9 cellular contexts compared by ENCODE assay signal in the genomic region with DNA sequence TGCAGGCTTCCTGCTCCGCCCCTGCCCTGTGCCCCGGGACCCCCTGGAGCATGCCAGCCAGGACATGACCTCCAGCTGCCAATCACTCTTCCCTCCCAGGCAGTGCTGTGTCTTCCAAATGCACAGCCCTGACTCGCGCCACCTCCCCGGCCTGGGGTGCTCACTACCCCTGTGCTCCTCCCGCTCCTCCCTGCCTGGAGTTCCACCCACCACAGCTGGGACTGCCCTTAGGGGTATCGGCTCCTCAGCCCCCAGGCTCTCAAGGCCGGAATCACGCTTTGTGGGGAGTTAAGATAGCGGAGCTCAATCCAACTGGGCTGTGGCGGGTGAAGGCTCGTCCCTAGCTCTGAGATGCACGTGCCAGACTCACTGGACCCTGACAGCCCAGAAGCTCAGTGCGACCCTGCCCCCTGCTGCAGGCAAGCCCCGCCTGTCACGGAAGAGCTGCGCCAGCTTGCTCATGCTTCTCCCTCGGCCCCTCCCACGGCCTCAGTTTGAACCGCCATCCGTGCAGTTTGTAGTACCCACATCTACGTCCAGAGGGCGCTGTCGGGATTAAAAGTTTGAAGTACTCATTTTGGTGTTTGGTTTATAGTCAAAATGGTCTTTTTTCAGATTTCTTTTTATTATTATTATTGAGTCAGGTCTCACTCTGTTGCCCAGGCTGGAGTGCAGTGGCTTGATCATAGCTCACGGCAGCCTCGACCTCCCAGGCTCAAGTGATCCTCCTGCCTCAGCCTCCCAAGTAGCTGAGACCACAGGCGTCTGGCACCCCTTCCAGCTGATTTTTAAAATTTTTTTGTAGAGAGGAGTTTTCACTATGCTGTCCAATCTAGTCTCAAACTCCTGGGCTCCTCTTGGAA.
DNase-seq lines count a peak whose midpoint lies in the region; ATAC-seq and TF ChIP-seq lines count a peak whose summit lies in the region.
"Had no signal": no experiment of that assay in that cellular context is flagged by ENCODE, and none has a peak within 500 bp of the region (broad histone marks: within the 10 kb centered on the region; RNA-seq: fewer than 3 reads in every experiment).

No MANE protein-coding gene starts in this region.

- H3K27me3 Mint-ChIP-seq in naive thymus-derived CD4-positive, alpha-beta T cell, result peaks cover 14 to 43% (median 18%) of the 10 kb centered on the region in 5 donors
- H3K27me3 Mint-ChIP-seq in stimulated activated naive CD8-positive, alpha-beta T cell treated with anti-CD3 and anti-CD28 coated beads, Interleukin-15, amount 100 ng/mL, for 72 hours, result peaks cover 41% of the 10 kb centered on the region

- no peak overlapping the region for H3K27ac ChIP-seq in esophagus muscularis mucosa (replicated peaks in 1 of 4)
- no peak overlapping the region for H3K27ac ChIP-seq in naive thymus-derived CD4-positive, alpha-beta T cell (ENCODE audit: low read depth, low read length)
- H3K27ac ChIP-seq: SK-N-MC had no signal

- no peaks in the 10 kb centered on the region for H3K36me3 Mint-ChIP-seq in naive thymus-derived CD4-positive, alpha-beta T cell

- no peak for TF ChIP-seq EP300 in esophagus muscularis mucosa (IDR thresholded peaks at IDR 0.05)

- H3K9me3 ChIP-seq in esophagus muscularis mucosa, result no peaks in the 10 kb centered on the region
- H3K9me3 ChIP-seq in naive thymus-derived CD4-positive, alpha-beta T cell (ENCODE audit: control insufficient read depth in 2 of 3, low read length in 3 of 3), result no peaks in the 10 kb centered on the region

- H3K4me3 ChIP-seq in GM06990 (replicated peaks; ENCODE audit: low read depth, low read length) (no peak overlapping the region), LNCaP clone FGC (ENCODE audit: low read depth, low read length) (no peak overlapping the region), esophagus muscularis mucosa (peak overlapping the region; percentile 28 to 46 (median 32))
- no peak overlapping the region for H3K4me3 ChIP-seq in naive thymus-derived CD4-positive, alpha-beta T cell (ENCODE audit: low read length)
- H3K4me3 ChIP-seq: SK-N-MC had no signal

- H3K9me3 Mint-ChIP-seq in naive thymus-derived CD4-positive, alpha-beta T cell, result peaks cover 0 to 1% (median 0%) of the 10 kb centered on the region in 11 donors
- no peaks in the 10 kb centered on the region for H3K9me3 Mint-ChIP-seq in stimulated activated naive CD8-positive, alpha-beta T cell treated with anti-CD3 and anti-CD28 coated beads, Interleukin-15, amount 100 ng/mL, for 72 hours

- H3K4me3 Mint-ChIP-seq in naive thymus-derived CD4-positive, alpha-beta T cell, result peak overlapping the region in 9 of 10 donors; percentile 35 to 81 (median 65)
- peak overlapping the region; percentile 38 to 71 for H3K4me3 Mint-ChIP-seq in stimulated activated naive CD8-positive, alpha-beta T cell treated with anti-CD3 and anti-CD28 coated beads, Interleukin-15, amount 100 ng/mL, for 72 hours

- peaks cover 0 to 10% (median 8%) of the 10 kb centered on the region in 4 donors for H3K4me1 ChIP-seq in esophagus muscularis mucosa
- no peaks in the 10 kb centered on the region for H3K4me1 ChIP-seq in naive thymus-derived CD4-positive, alpha-beta T cell (ENCODE audit: control insufficient read depth in 2 of 2, insufficient read depth in 2 of 2, low read length in 2 of 2)

- POLR2A ChIA-PET in naive thymus-derived CD4-positive, alpha-beta T cell (lab: Charles Lee), result interaction anchor here (0.6 kb wide), 1 partner anchor 600 kb away, joined by 3 read pairs; no protein-coding TSS in a partner anchor

- H3K4me1 Mint-ChIP-seq in naive thymus-derived CD4-positive, alpha-beta T cell, result peaks cover 0 to 14% (median 4%) of the 10 kb centered on the region in 7 donors
- H3K4me1 Mint-ChIP-seq in stimulated activated naive CD8-positive, alpha-beta T cell treated with anti-CD3 and anti-CD28 coated beads, Interleukin-15, amount 100 ng/mL, for 72 hours, result peaks cover 5% of the 10 kb centered on the region

- 21% methylated on average over 11 of the region's 27 CpGs for WGBS in esophagus muscularis mucosa

- intact Hi-C loops in esophagus muscularis mucosa (cut with DNase I), result loop anchor here (5.0 to 10.0 kb wide), 2 partner anchors 333 to 421 kb away; no protein-coding TSS in a partner anchor
- intact Hi-C loops in naive thymus-derived CD4-positive, alpha-beta T cell (cut with micrococcal nuclease), result loop anchor here in 1 of 2 donors (5.0 to 10.0 kb wide), 2 partner anchors 333 to 571 kb away; no protein-coding TSS in a partner anchor

- DNase-seq in GM06990 (ENCODE audit: extremely low read depth, insufficient read length), result peak; percentile 13
- DNase-seq in LNCaP clone FGC (ENCODE audit: low read depth), result no peak
- peak; percentile 84 for DNase-seq in activated CD8-positive, alpha-beta memory T cell treated with anti-CD3 and anti-CD28 coated beads for 24 hours
- no peak for DNase-seq in esophagus muscularis mucosa (ENCODE audit: extremely low spot score)
- DNase-seq in naive thymus-derived CD4-positive, alpha-beta T cell, result peak in 8 of 9 donors; percentile 25 to 73 (median 36)
- DNase-seq in stimulated activated naive CD8-positive, alpha-beta T cell treated with anti-CD3 and anti-CD28 coated beads, Interleukin-15, amount 100 ng/mL, for 72 hours, result peak; percentile 68 to 69
- no peak for DNase-seq in NCI-H2196 treated with DMSO at 0.1 percent for 48 hours (lab: John Stamatoyannopoulos, UW; ENCODE audit: unreplicated experiment)
- DNase-seq in NCI-H1417 (lab: John Stamatoyannopoulos, UW), result no peak

- H3K27me3 ChIP-seq in GM06990 (replicated peaks; ENCODE audit: control insufficient read depth, insufficient read depth, low read length), result no peaks in the 10 kb centered on the region
- H3K27me3 ChIP-seq in esophagus muscularis mucosa, result peaks cover 0 to 63% (median 16%) of the 10 kb centered on the region in 4 donors
- no peaks in the 10 kb centered on the region for H3K27me3 ChIP-seq in naive thymus-derived CD4-positive, alpha-beta T cell (ENCODE audit: control insufficient read depth in 2 of 2, insufficient read depth in 2 of 2, low read length in 2 of 2)

- CTCF ChIA-PET in naive thymus-derived CD4-positive, alpha-beta T cell (lab: Charles Lee), result interaction anchor here (0.6 to 0.9 kb wide), 2 partner anchors 20 to 569 kb away, joined by 3 read pairs; no protein-coding TSS in a partner anchor

- peak; percentile 53 for ATAC-seq in naive thymus-derived CD4-positive, alpha-beta T cell
- peak; percentile 41 for ATAC-seq in stimulated activated naive CD8-positive, alpha-beta T cell treated with anti-CD3 and anti-CD28 coated beads, Interleukin-15, amount 100 ng/mL, for 72 hours

- H3K27ac Mint-ChIP-seq in naive thymus-derived CD4-positive, alpha-beta T cell, result no peak overlapping the region
- no peak overlapping the region for H3K27ac Mint-ChIP-seq in stimulated activated naive CD8-positive, alpha-beta T cell treated with anti-CD3 and anti-CD28 coated beads, Interleukin-15, amount 100 ng/mL, for 72 hours

- H3K36me3 ChIP-seq in GM06990 (ENCODE audit: control insufficient read depth, insufficient read depth, low read length) (no peaks in the 10 kb centered on the region), esophagus muscularis mucosa (no peaks in the 10 kb centered on the region)
- no peaks in the 10 kb centered on the region for H3K36me3 ChIP-seq in naive thymus-derived CD4-positive, alpha-beta T cell (ENCODE audit: control insufficient read depth in 2 of 3, insufficient read depth in 3 of 3, low read length in 3 of 3)

- TF ChIP-seq CTCF in GM06990 (IDR thresholded peaks at IDR 0.05; ENCODE audit: insufficient read depth, low read length, poor library complexity, severe bottlenecking) (peak; percentile 43), LNCaP clone FGC (IDR thresholded peaks at IDR 0.05; ENCODE audit: control insufficient read depth, extremely low read depth, insufficient read depth) (peak; percentile 83), esophagus muscularis mucosa (IDR thresholded peaks at IDR 0.05) (peak; percentile 65 to 93 (median 71))

- no peak for TF ChIP-seq POLR2A in esophagus muscularis mucosa (IDR thresholded peaks at IDR 0.05; ENCODE audit: low read depth)

Comparison
In these comparisons a context has a peak if more than half of its experiments do, and no peak if none do; other contexts are left out.
1. DNase-seq: peak in GM06990 (single experiment), activated CD8-positive, alpha-beta memory T cell treated with anti-CD3 and anti-CD28 coated beads for 24 hours (single experiment), naive thymus-derived CD4-positive, alpha-beta T cell (8 of 9) and stimulated activated naive CD8-positive, alpha-beta T cell treated with anti-CD3 and anti-CD28 coated beads, Interleukin-15, amount 100 ng/mL, for 72 hours (2 of 2); none in LNCaP clone FGC (single experiment), esophagus muscularis mucosa (single experiment), NCI-H2196 treated with DMSO at 0.1 percent for 48 hours (single experiment) and NCI-H1417 (0 of 3).
2. H3K4me3 ChIP-seq: peak in esophagus muscularis mucosa (4 of 4); none in GM06990 (single experiment), LNCaP clone FGC (single experiment) and naive thymus-derived CD4-positive, alpha-beta T cell (single experiment).
3. Peak in every context shown above with its lines, with median percentiles within 50 percentile points of each other: CTCF ChIP-seq.